Comparison of ENCODE assay signal across 19 cellular contexts in genomic region chr1:27617420-27617819, GRCh38. TPM values are rescaled to one million over a fixed set of nuclear protein-coding genes. Genes with fewer than 3 reads are reported as not detected.
DNase-seq lines count a peak whose midpoint lies in the region; ATAC-seq and TF ChIP-seq lines count a peak whose summit lies in the region.
"Had no signal": no experiment of that assay in that cellular context is flagged by ENCODE, and none has a peak within 500 bp of the region (broad histone marks: within the 10 kb centered on the region; RNA-seq: fewer than 3 reads in every experiment).

No MANE protein-coding gene starts in this region.

- H3K4me1 ChIP-seq in thymus (ENCODE audit: control insufficient read depth, insufficient read depth, low read length) (peaks cover 30% of the 10 kb centered on the region), upper lobe of right lung (peaks cover 18% of the 10 kb centered on the region)
- H3K4me1 ChIP-seq: vagina had no signal

- CTCF ChIA-PET in activated CD8-positive, alpha-beta T cell treated with anti-CD3 and anti-CD28 coated beads for 36 hours (lab: Charles Lee), result interaction anchor here (1.0 to 25.3 kb wide), 4 partner anchors 11 to 49 kb away, joined by 3 to 533 read pairs (median 58); partner anchors contain the start of genes AHDC1 and IFI6

- 94% methylated on average over 2 of the region's 2 CpGs for WGBS in thymus

- no peak for DNase-seq in activated naive CD4-positive, alpha-beta T cell treated with Interleukin-2 at 50 U/mL for 16 hours
- DNase-seq in activated CD8-positive, alpha-beta T cell treated with anti-CD3 and anti-CD28 coated beads for 36 hours, result no peak
- no peak for DNase-seq in immature natural killer cell
- no peak for DNase-seq in upper lobe of right lung
- DNase-seq in middle frontal gyrus (ENCODE audit: extremely low spot score, low spot score), result no peak
- DNase-seq: activated gamma-delta T cell treated with Interleukin-2 at 50 U/mL for 16 hours, hippocampal formation, NCI-H1048, NCI-H2081, NCI-H510A treated with DMSO at 0.1 percent for 48 hours, stomach had no signal

- H3K4me3 Mint-ChIP-seq in activated naive CD4-positive, alpha-beta T cell treated with anti-CD3 and anti-CD28 coated beads, Interleukin-2, amount 50 U/mL, for 24 hours, result peak overlapping the region; percentile 12
- no peak overlapping the region for H3K4me3 Mint-ChIP-seq in activated CD8-positive, alpha-beta T cell treated with anti-CD3 and anti-CD28 coated beads for 36 hours
- H3K4me3 Mint-ChIP-seq in immature natural killer cell, result peak overlapping the region; percentile 74 to 80 (median 80)
- H3K4me3 Mint-ChIP-seq: memory B cell, neural crest cell had no signal

- peak overlapping the region; percentile 89 for H3K27ac Mint-ChIP-seq in activated naive CD4-positive, alpha-beta T cell treated with anti-CD3 and anti-CD28 coated beads, Interleukin-2, amount 50 U/mL, for 24 hours
- H3K27ac Mint-ChIP-seq in activated CD8-positive, alpha-beta T cell treated with anti-CD3 and anti-CD28 coated beads for 36 hours, result peak overlapping the region; percentile 85
- peak overlapping the region; percentile 86 to 100 (median 96) for H3K27ac Mint-ChIP-seq in immature natural killer cell
- H3K27ac Mint-ChIP-seq: memory B cell had no signal

- ATAC-seq in activated CD8-positive, alpha-beta T cell treated with anti-CD3 and anti-CD28 coated beads for 36 hours, result no peak
- ATAC-seq in upper lobe of right lung, result no peak
- no peak for ATAC-seq in HG03045 (IDR thresholded peaks at IDR 0.05; ENCODE audit: unreplicated experiment)

- peaks cover 64% of the 10 kb centered on the region for H3K4me1 Mint-ChIP-seq in activated naive CD4-positive, alpha-beta T cell treated with anti-CD3 and anti-CD28 coated beads, Interleukin-2, amount 50 U/mL, for 24 hours
- H3K4me1 Mint-ChIP-seq in activated CD8-positive, alpha-beta T cell treated with anti-CD3 and anti-CD28 coated beads for 36 hours (ENCODE audit: low read depth), result peaks cover 44% of the 10 kb centered on the region
- peaks cover 13 to 81% of the 10 kb centered on the region in 2 donors for H3K4me1 Mint-ChIP-seq in immature natural killer cell

- no peaks in the 10 kb centered on the region for H3K27me3 ChIP-seq in thymus (ENCODE audit: control insufficient read depth, insufficient read depth)
- H3K27me3 ChIP-seq in upper lobe of right lung, result no peaks in the 10 kb centered on the region
- H3K27me3 ChIP-seq: stomach, vagina had no signal

- H3K4me3 ChIP-seq in thymus (ENCODE audit: low read length) (no peak overlapping the region), upper lobe of right lung (no peak overlapping the region)
- H3K4me3 ChIP-seq: stomach, vagina had no signal

- TF ChIP-seq CTCF in activated CD8-positive, alpha-beta T cell treated with anti-CD3 and anti-CD28 coated beads for 36 hours (IDR thresholded peaks at IDR 0.05), result no peak
- no peak for TF ChIP-seq CTCF in upper lobe of right lung (IDR thresholded peaks at IDR 0.05)

- POLR2A ChIA-PET in activated CD8-positive, alpha-beta T cell treated with anti-CD3 and anti-CD28 coated beads for 36 hours (lab: Charles Lee), result interaction anchor here (1.0 to 13.7 kb wide), 4 partner anchors 10 to 46 kb away, joined by 3 to 98 read pairs (median 4); partner anchors contain the start of gene AHDC1

- no peaks in the 10 kb centered on the region for H3K27me3 Mint-ChIP-seq in activated naive CD4-positive, alpha-beta T cell treated with anti-CD3 and anti-CD28 coated beads, Interleukin-2, amount 50 U/mL, for 24 hours
- H3K27me3 Mint-ChIP-seq in activated CD8-positive, alpha-beta T cell treated with anti-CD3 and anti-CD28 coated beads for 36 hours, result no peaks in the 10 kb centered on the region
- H3K27me3 Mint-ChIP-seq in immature natural killer cell (ENCODE audit: low read depth in 3 of 3), result peaks cover 8 to 17% (median 12%) of the 10 kb centered on the region in 3 donors
- H3K27me3 Mint-ChIP-seq: memory B cell had no signal

- H3K27ac ChIP-seq in thymus (ENCODE audit: low read depth) (peak overlapping the region; percentile 87), upper lobe of right lung (no peak overlapping the region)
- H3K27ac ChIP-seq: stomach, vagina had no signal

- peaks cover 8% of the 10 kb centered on the region for H3K36me3 ChIP-seq in thymus (ENCODE audit: control insufficient read depth, insufficient read depth)
- no peaks in the 10 kb centered on the region for H3K36me3 ChIP-seq in upper lobe of right lung
- H3K36me3 ChIP-seq: vagina had no signal

- H3K9me3 ChIP-seq in thymus (ENCODE audit: control insufficient read depth) (no peaks in the 10 kb centered on the region), upper lobe of right lung (no peaks in the 10 kb centered on the region)
- H3K9me3 ChIP-seq: stomach, vagina had no signal

- intact Hi-C loops in activated CD8-positive, alpha-beta T cell treated with anti-CD3 and anti-CD28 coated beads for 36 hours (cut with micrococcal nuclease), result no loop called here
- intact Hi-C loops in upper lobe of right lung (cut with DNase I), result no loop called here

- H3K9me3 Mint-ChIP-seq in activated naive CD4-positive, alpha-beta T cell treated with anti-CD3 and anti-CD28 coated beads, Interleukin-2, amount 50 U/mL, for 24 hours, result no peaks in the 10 kb centered on the region
- H3K9me3 Mint-ChIP-seq in activated CD8-positive, alpha-beta T cell treated with anti-CD3 and anti-CD28 coated beads for 36 hours, result no peaks in the 10 kb centered on the region
- no peaks in the 10 kb centered on the region for H3K9me3 Mint-ChIP-seq in immature natural killer cell
- H3K9me3 Mint-ChIP-seq: memory B cell, neural crest cell had no signal

- H3K36me3 Mint-ChIP-seq in activated naive CD4-positive, alpha-beta T cell treated with anti-CD3 and anti-CD28 coated beads, Interleukin-2, amount 50 U/mL, for 24 hours, result no peaks in the 10 kb centered on the region
- no peaks in the 10 kb centered on the region for H3K36me3 Mint-ChIP-seq in activated CD8-positive, alpha-beta T cell treated with anti-CD3 and anti-CD28 coated beads for 36 hours (ENCODE audit: low read depth)
- H3K36me3 Mint-ChIP-seq in immature natural killer cell, result peaks cover 27 to 67% (median 46%) of the 10 kb centered on the region in 3 donors

RNA-seq across cellular contexts. Expression of gene AHDC1, which starts 13.5 kb away (rescaled TPM):
- 10 to 100 TPM; 26.3 to 27.6 TPM for total RNA-seq in activated CD8-positive, alpha-beta T cell treated with anti-CD3 and anti-CD28 coated beads for 36 hours
- 1 to 10 TPM in 2 of 3 donors, not detected in 1; 1.2 to 6.3 TPM for polyA plus RNA-seq in immature natural killer cell
- 22.6 TPM for polyA plus RNA-seq in thymus
- total RNA-seq in upper lobe of right lung, result 34.2 TPM

RNA-seq across cellular contexts. Expression of gene FGR, which starts 17.6 kb away (rescaled TPM):
- under 1 TPM; 0.51 to 0.56 TPM for total RNA-seq in activated CD8-positive, alpha-beta T cell treated with anti-CD3 and anti-CD28 coated beads for 36 hours
- polyA plus RNA-seq in immature natural killer cell (100 to 1,000 TPM; 350 to 654 (median 572) TPM), thymus (38.7 TPM)
- total RNA-seq in upper lobe of right lung, result 149 TPM
- total RNA-seq: G401, neural crest cell had no signal
- polyA plus RNA-seq: AG04450 had no signal

RNA-seq across cellular contexts. Expression of gene IFI6, which starts 54.6 kb away (rescaled TPM):
- total RNA-seq in activated CD8-positive, alpha-beta T cell treated with anti-CD3 and anti-CD28 coated beads for 36 hours, result 10 to 100 TPM; 31.6 to 32.1 TPM
- polyA plus RNA-seq in immature natural killer cell (100 to 1,000 TPM in 2 of 3 donors, 10 to 100 TPM in 1; 41.3 to 186 (median 177) TPM), thymus (231 TPM)
- 259 TPM for total RNA-seq in upper lobe of right lung

Comparison
In these comparisons a context has a peak if more than half of its experiments do, and no peak if none do; other contexts are left out.
1. RNA of gene FGR, which starts 17.6 kb away (total RNA-seq): 149 TPM in upper lobe of right lung (single experiment); 0.51 to 0.56 TPM in activated CD8-positive, alpha-beta T cell treated with anti-CD3 and anti-CD28 coated beads for 36 hours; every median in the first group is over 10 times any median in the second.
2. Peak in every context shown above with its lines, with median percentiles within 50 percentile points of each other: H3K27ac Mint-ChIP-seq.